Comparison of ENCODE assay signal across 10 cellular contexts in the genomic region with DNA sequence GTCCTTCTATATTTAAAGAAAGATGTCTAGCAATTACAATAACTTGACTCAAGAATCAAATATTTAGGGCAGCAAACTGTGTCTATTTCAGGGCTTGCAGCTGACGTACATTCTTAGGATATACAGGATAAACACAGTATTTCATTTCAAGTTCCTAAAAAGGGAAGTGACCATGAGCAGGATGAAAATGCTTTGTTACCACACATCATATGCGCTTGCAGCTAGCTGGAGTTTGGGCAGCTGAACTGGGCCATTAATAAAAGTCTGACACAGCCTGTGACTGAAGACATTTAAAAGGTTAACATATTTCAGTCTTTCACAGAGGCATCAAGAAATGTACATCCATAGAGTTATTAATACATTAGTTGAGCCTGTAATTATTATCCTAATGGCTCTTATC.
DNase-seq lines count a peak whose midpoint lies in the region; TF ChIP-seq lines count a peak whose summit lies in the region.
"Had no signal": no experiment of that assay in that cellular context is flagged by ENCODE, and none has a peak within 500 bp of the region (broad histone marks: within the 10 kb centered on the region; RNA-seq: fewer than 3 reads in every experiment).

No MANE protein-coding gene starts in this region.

- TF ChIP-seq CTCF in esophagus muscularis mucosa (IDR thresholded peaks at IDR 0.05): no peak

- intact Hi-C loops in esophagus muscularis mucosa (cut with DNase I): loop anchor here (10.0 kb wide), 2 partner anchors 263 to 473 kb away; a partner anchor contains a TSS

- no peak for TF ChIP-seq POLR2A in esophagus muscularis mucosa (IDR thresholded peaks at IDR 0.05; ENCODE audit: low read depth)

- H3K27ac ChIP-seq in KOPT-K1 (ENCODE audit: low read depth, low read length, poor library complexity, severe bottlenecking) (peak overlapping the region; percentile 95), esophagus muscularis mucosa (replicated peaks in 1 of 4) (peak overlapping the region; percentile 47 to 73 (median 66)), skeletal muscle tissue (ENCODE audit: low read depth, low read length) (peak overlapping the region; percentile 4)

- no peak overlapping the region for H3K9ac ChIP-seq in skeletal muscle tissue (ENCODE audit: low read depth in 1 of 3, low read length in 3 of 3)

- no peaks in the 10 kb centered on the region for H3K27me3 ChIP-seq in esophagus muscularis mucosa
- H3K27me3 ChIP-seq in skeletal muscle tissue (ENCODE audit: control insufficient read depth in 3 of 3, insufficient read depth in 3 of 3, low read length in 3 of 3): no peaks in the 10 kb centered on the region

- H3K4me1 ChIP-seq in esophagus muscularis mucosa (peaks cover 15 to 43% (median 23%) of the 10 kb centered on the region in 4 donors), skeletal muscle tissue (ENCODE audit: control insufficient read depth in 3 of 3, insufficient read depth in 3 of 3, low read length in 3 of 3) (peaks cover 11 to 12% (median 12%) of the 10 kb centered on the region in 3 donors)

- peak overlapping the region in 2 of 4 donors; percentile 22 to 26 for H3K4me3 ChIP-seq in esophagus muscularis mucosa
- H3K4me3 ChIP-seq in skeletal muscle tissue (ENCODE audit: low read length in 3 of 3): no peak overlapping the region

- peaks cover 8% of the 10 kb centered on the region for H3K9me3 ChIP-seq in KOPT-K1 (ENCODE audit: insufficient read depth, low read length, poor library complexity, severe bottlenecking)
- no peaks in the 10 kb centered on the region for H3K9me3 ChIP-seq in esophagus muscularis mucosa
- H3K9me3 ChIP-seq in skeletal muscle tissue (ENCODE audit: control insufficient read depth in 3 of 3, low read length in 3 of 3): no peaks in the 10 kb centered on the region

- H3K36me3 ChIP-seq in KOPT-K1 (ENCODE audit: insufficient read depth, low read length) (no peaks in the 10 kb centered on the region), esophagus muscularis mucosa (no peaks in the 10 kb centered on the region), skeletal muscle tissue (ENCODE audit: control insufficient read depth in 3 of 3, insufficient read depth in 3 of 3, low read length in 3 of 3) (no peaks in the 10 kb centered on the region)

- WGBS in esophagus muscularis mucosa: 24% methylated on average over 2 of the region's 2 CpGs

- DNase-seq in SKM-1 (lab: John Stamatoyannopoulos, UW; ENCODE audit: unreplicated experiment) (peak; percentile 80), esophagus muscularis mucosa (ENCODE audit: extremely low spot score) (no peak), NCI-H2171 (lab: John Stamatoyannopoulos, UW) (no peak), AG20443 (ENCODE audit: low spot score) (no peak), GDM1 (lab: John Stamatoyannopoulos, UW) (no peak)
- DNase-seq: activated CD4-positive, alpha-beta T cell treated with anti-CD3 and anti-CD28 coated beads, Interleukin-2, amount 50 U/mL, for 4 hours; NCI-H187; posterior cingulate gyrus had no signal

- no peak for TF ChIP-seq EP300 in esophagus muscularis mucosa (IDR thresholded peaks at IDR 0.05)

Comparison
In these comparisons a context has a peak if more than half of its experiments do, and no peak if none do; other contexts are left out.
1. H3K27ac ChIP-seq: peak in every context shown above with its lines; median percentile 95 in KOPT-K1; 66 in esophagus muscularis mucosa; 4 in skeletal muscle tissue.